In genomic region chr12:110171636-110172035, GRCh38 we compare ENCODE assay signal across 20 cellular contexts. TPM values are rescaled to one million over a fixed set of nuclear protein-coding genes. Genes with fewer than 3 reads are reported as not detected.
DNase-seq lines count a peak whose midpoint lies in the region; ATAC-seq and TF ChIP-seq lines count a peak whose summit lies in the region.
"Had no signal": no experiment of that assay in that cellular context is flagged by ENCODE, and none has a peak within 500 bp of the region (broad histone marks: within the 10 kb centered on the region; RNA-seq: fewer than 3 reads in every experiment).

No MANE protein-coding gene starts in this region.

- TF ChIP-seq CTCF in cardiac muscle cell (IDR thresholded peaks at IDR 0.05; ENCODE audit: low read depth, low read length) (no peak), brain (conservative IDR thresholded peaks at IDR 0.05) (no peak), thoracic aorta (IDR thresholded peaks at IDR 0.05) (no peak), foreskin fibroblast (IDR thresholded peaks at IDR 0.05; ENCODE audit: low read depth, low read length) (no peak)

- H3K4me1 ChIP-seq in cardiac muscle cell (ENCODE audit: low read depth) (peaks cover 19% of the 10 kb centered on the region), thoracic aorta (ENCODE audit: control insufficient read depth in 1 of 2, low read depth in 2 of 2) (peaks cover 2 to 23% of the 10 kb centered on the region in 2 donors)

- H3K9me3 ChIP-seq in cardiac muscle cell (ENCODE audit: low read depth) (no peaks in the 10 kb centered on the region), thoracic aorta (no peaks in the 10 kb centered on the region)

- peaks cover 68% of the 10 kb centered on the region for H3K36me3 Mint-ChIP-seq in brain

- H3K27ac Mint-ChIP-seq in brain, result peak overlapping the region in 4 of 5 experiments; percentile 4 to 93 (median 41)
- H3K27ac Mint-ChIP-seq: CD8-positive, alpha-beta memory T cell; GM23338 had no signal

- no peak for ATAC-seq in thoracic aorta (ENCODE audit: insufficient number of reproducible peaks, low FRiP score, low read depth)
- ATAC-seq in HG03039 (IDR thresholded peaks at IDR 0.05; ENCODE audit: unreplicated experiment), result no peak
- ATAC-seq: GM23338 had no signal

- H3K27ac ChIP-seq in cardiac muscle cell, result peak overlapping the region; percentile 63
- peak overlapping the region; percentile 12 to 70 for H3K27ac ChIP-seq in thoracic aorta
- H3K27ac ChIP-seq: 22Rv1, BLaER1, RWPE1 had no signal

- no peaks in the 10 kb centered on the region for H3K27me3 Mint-ChIP-seq in brain
- H3K27me3 Mint-ChIP-seq: CD8-positive, alpha-beta memory T cell had no signal

- no peak for DNase-seq in cardiac muscle cell (ENCODE audit: low read depth in 1 of 2, low spot score in 1 of 2)
- DNase-seq in cardiac septum (ENCODE audit: low spot score), result no peak
- DNase-seq in medulla oblongata (ENCODE audit: extremely low spot score), result peak; percentile 33
- no peak for DNase-seq in thoracic aorta (ENCODE audit: low spot score)
- no peak for DNase-seq in foreskin fibroblast
- DNase-seq in activated CD4-positive, CD25-positive, alpha-beta regulatory T cell treated with anti-CD3 and anti-CD28 coated beads, Interleukin-2, amount 50 U/mL, for 72 hours, result no peak
- DNase-seq: CD8-positive, alpha-beta memory T cell; DMS 273 treated with DMSO at 0.1 percent for 48 hours; GDM1; KBM-7; NCI-H1436 treated with DMSO at 0.1 percent for 48 hours; NCI-H2029 treated with DMSO at 0.1 percent for 48 hours; NCI-H2171 treated with DMSO at 0.1 percent for 48 hours; NCI-H446 treated with DMSO at 0.1 percent for 48 hours had no signal

- H3K27me3 ChIP-seq in cardiac muscle cell, result no peaks in the 10 kb centered on the region
- H3K27me3 ChIP-seq in thoracic aorta (replicated peaks; ENCODE audit: insufficient read depth), result no peaks in the 10 kb centered on the region
- H3K27me3 ChIP-seq: BLaER1 had no signal

- H3K4me3 Mint-ChIP-seq in brain, result no peak overlapping the region
- H3K4me3 Mint-ChIP-seq: CD8-positive, alpha-beta memory T cell; GM23338 had no signal

- peaks cover 35% of the 10 kb centered on the region for H3K4me1 Mint-ChIP-seq in brain
- H3K4me1 Mint-ChIP-seq: CD8-positive, alpha-beta memory T cell; GM23338 had no signal

- H3K36me3 ChIP-seq in cardiac muscle cell (peaks cover 5% of the 10 kb centered on the region), thoracic aorta (no peaks in the 10 kb centered on the region)

- intact Hi-C loops in cardiac septum (cut with DNase I), result no loop called here

- peaks cover 0 to 8% (median 6%) of the 10 kb centered on the region in 5 experiments for H3K9me3 Mint-ChIP-seq in brain
- H3K9me3 Mint-ChIP-seq: CD8-positive, alpha-beta memory T cell had no signal

- H3K4me3 ChIP-seq in cardiac muscle cell (no peak overlapping the region), thoracic aorta (no peak overlapping the region), foreskin fibroblast (ENCODE audit: low read depth in 1 of 2, low read length in 2 of 2) (no peak overlapping the region)
- H3K4me3 ChIP-seq: BLaER1, GM23338 had no signal

RNA-seq across cellular contexts. Expression of gene IFT81, which starts 47.5 kb away (rescaled TPM):
- total RNA-seq in cardiac muscle cell, result 19.9 and 30.0 TPM in 2 replicates
- polyA plus RNA-seq in cardiac muscle cell, result 42.6 and 44.8 TPM in 2 replicates
- 6.4 TPM for total RNA-seq in cardiac septum
- polyA plus RNA-seq in brain (ENCODE audit: insufficient read depth, low read depth, low replicate concordance), result 8.7 TPM
- 10 to 100 TPM in 1 of 2 donors, 1 to 10 TPM in 1; 9.3 to 17.4 TPM for total RNA-seq in thoracic aorta
